ENCODE assay signal across 23 cellular contexts in genomic region chr4:146053901-146054300, GRCh38.
"Had no signal": no experiment of that assay in that cellular context is flagged by ENCODE, and none has a peak within 500 bp of the region (broad histone marks: within the 10 kb centered on the region; RNA-seq: fewer than 3 reads in every experiment).

No MANE protein-coding gene starts in this region.

- H3K27me3 Mint-ChIP-seq: dendritic cell treated with granulocyte-macrophage colony-stimulating factor and Interleukin-4, amounts not matched to agents 40 ng/mL and 50 ng/mL, for 4 days; naive B cell; progenitor cell of endocrine pancreas had no signal

- H3K4me1 Mint-ChIP-seq: nephron had no signal

- DNase-seq: effector memory CD8-positive, alpha-beta T cell; foreskin fibroblast; glutamatergic neuron; left colon; left ventricle myocardium superior; mesenchymal stem cell; naive B cell; occipital lobe; pancreas; right cardiac atrium; stimulated activated CD4-positive, alpha-beta T cell treated with anti-CD3 and anti-CD28 coated beads, Interleukin-2, amount 100 ng/mL, for 48 hours; stimulated activated naive CD8-positive, alpha-beta T cell treated with anti-CD3 and anti-CD28 coated beads, Interleukin-15, Interleukin-2, amounts not matched to agents 100 U/mL and 50 U/mL, for 24 hours; tibial artery; upper lobe of left lung; uterus had no signal

- H3K27ac Mint-ChIP-seq: dendritic cell treated with granulocyte-macrophage colony-stimulating factor and Interleukin-4, amounts not matched to agents 40 ng/mL and 50 ng/mL, for 4 days; effector memory CD8-positive, alpha-beta T cell; nephron; progenitor cell of endocrine pancreas had no signal

- H3K4me3 ChIP-seq: esophagus muscularis mucosa, gastroesophageal sphincter, lung, pancreas, smooth muscle cell, tibial artery, upper lobe of left lung, uterus had no signal

- H3K27ac ChIP-seq: epithelial cell of prostate, esophagus muscularis mucosa, gastroesophageal sphincter, pancreas, tibial artery, upper lobe of left lung, uterus had no signal

- H3K36me3 ChIP-seq: esophagus muscularis mucosa, gastroesophageal sphincter, pancreas, tibial artery, upper lobe of left lung, uterus had no signal

- H3K9me3 Mint-ChIP-seq: dendritic cell treated with granulocyte-macrophage colony-stimulating factor and Interleukin-4, amounts not matched to agents 40 ng/mL and 50 ng/mL, for 4 days; effector memory CD8-positive, alpha-beta T cell; nephron had no signal

- ATAC-seq: effector memory CD8-positive, alpha-beta T cell; gastroesophageal sphincter; left colon; left ventricle myocardium superior; pancreas; right cardiac atrium; stimulated activated naive CD8-positive, alpha-beta T cell treated with anti-CD3 and anti-CD28 coated beads, Interleukin-15, Interleukin-2, amounts not matched to agents 100 U/mL and 50 U/mL, for 24 hours had no signal

- H3K27me3 ChIP-seq: esophagus muscularis mucosa, pancreas, tibial artery, upper lobe of left lung, uterus had no signal

- H3K4me2 ChIP-seq: smooth muscle cell had no signal

- H3K4me3 Mint-ChIP-seq: dendritic cell treated with granulocyte-macrophage colony-stimulating factor and Interleukin-4, amounts not matched to agents 40 ng/mL and 50 ng/mL, for 4 days; effector memory CD8-positive, alpha-beta T cell; naive B cell; nephron had no signal

- H3K9me3 ChIP-seq: esophagus muscularis mucosa, gastroesophageal sphincter, pancreas, tibial artery, upper lobe of left lung, uterus had no signal

- H3K4me1 ChIP-seq: esophagus muscularis mucosa, gastroesophageal sphincter, pancreas, upper lobe of left lung, uterus had no signal
